Comparison of ENCODE assay signal across 15 cellular contexts in the genomic region with DNA sequence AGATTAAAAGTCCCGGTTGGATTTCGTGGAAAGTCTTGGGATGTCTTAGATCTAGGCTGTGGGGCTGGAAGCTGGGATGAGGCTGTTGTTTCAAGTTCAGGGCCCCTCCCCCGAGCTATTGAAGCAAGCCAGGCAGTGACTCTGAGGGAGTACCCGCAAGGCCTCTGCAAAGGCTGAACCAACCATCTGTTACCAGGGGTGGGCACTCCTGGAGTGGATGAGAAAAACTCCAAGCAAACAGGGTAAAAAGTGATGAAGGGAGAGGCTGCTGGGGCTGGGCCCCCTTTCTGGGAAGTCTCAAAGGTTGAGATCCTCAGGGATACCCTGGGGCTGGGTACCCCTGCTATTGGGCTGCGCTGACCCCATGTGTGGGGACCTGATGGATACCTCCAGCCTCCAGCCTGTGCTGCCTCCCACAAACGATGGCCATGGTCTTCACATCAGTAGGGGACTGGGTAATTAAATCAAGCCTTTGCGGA.
"Had no signal": no experiment of that assay in that cellular context is flagged by ENCODE, and none has a peak within 500 bp of the region (broad histone marks: within the 10 kb centered on the region; RNA-seq: fewer than 3 reads in every experiment).

No MANE protein-coding gene starts in this region.

- H3K4me3 Mint-ChIP-seq: activated B cell treated with CpG ODN at 0.5 μM for 24 hours; activated CD4-positive, alpha-beta T cell treated with anti-CD3 and anti-CD28 coated beads, Interleukin-2, amount 10 ng/mL, durations not matched to agents 24 days and 14 days; activated naive CD4-positive, alpha-beta T cell treated with anti-CD3 and anti-CD28 coated beads for 36 hours; activated T-helper 17 cell treated with anti-CD3 and anti-CD28 coated beads, Interleukin-2, amount 50 U/mL, for 72 hours; central memory CD8-positive, alpha-beta T cell; effector memory CD8-positive, alpha-beta T cell; type B pancreatic cell had no signal

- H3K27ac Mint-ChIP-seq: activated B cell treated with CpG ODN at 0.5 μM for 24 hours; activated CD4-positive, alpha-beta T cell treated with anti-CD3 and anti-CD28 coated beads, Interleukin-2, amount 10 ng/mL, durations not matched to agents 24 days and 14 days; activated naive CD4-positive, alpha-beta T cell treated with anti-CD3 and anti-CD28 coated beads for 36 hours; activated T-helper 17 cell treated with anti-CD3 and anti-CD28 coated beads, Interleukin-2, amount 50 U/mL, for 72 hours; effector memory CD8-positive, alpha-beta T cell; type B pancreatic cell had no signal

- H3K9me3 Mint-ChIP-seq: activated B cell treated with CpG ODN at 0.5 μM for 24 hours; activated CD4-positive, alpha-beta T cell treated with anti-CD3 and anti-CD28 coated beads, Interleukin-2, amount 10 ng/mL, durations not matched to agents 24 days and 14 days; activated naive CD4-positive, alpha-beta T cell treated with anti-CD3 and anti-CD28 coated beads for 36 hours; activated T-helper 17 cell treated with anti-CD3 and anti-CD28 coated beads, Interleukin-2, amount 50 U/mL, for 72 hours; central memory CD8-positive, alpha-beta T cell; effector memory CD8-positive, alpha-beta T cell; type B pancreatic cell had no signal

- H3K9me3 ChIP-seq: adrenal gland, gastroesophageal sphincter, pancreas had no signal

- H3K36me3 Mint-ChIP-seq: type B pancreatic cell had no signal

- DNase-seq: activated B cell treated with CpG ODN at 0.5 μM for 24 hours; activated CD4-positive, alpha-beta T cell treated with anti-CD3 and anti-CD28 coated beads, Interleukin-2, amount 10 ng/mL, durations not matched to agents 24 days and 14 days; activated naive CD4-positive, alpha-beta T cell treated with anti-CD3 and anti-CD28 coated beads for 36 hours; activated T-cell treated with anti-CD3 and anti-CD28 coated beads for 4 hours; adrenal gland; effector memory CD8-positive, alpha-beta T cell; kidney glomerular epithelial cell; pancreas; stimulated activated CD4-positive, alpha-beta T cell treated with anti-CD3 and anti-CD28 coated beads, Interleukin-2, amount 100 ng/mL, for 24 hours; stimulated activated naive CD4-positive, alpha-beta T cell treated with Interleukin-2 at 50 U/mL for 16 hours had no signal

- H3K4me1 Mint-ChIP-seq: activated B cell treated with CpG ODN at 0.5 μM for 24 hours; activated T-helper 17 cell treated with anti-CD3 and anti-CD28 coated beads, Interleukin-2, amount 50 U/mL, for 72 hours; central memory CD8-positive, alpha-beta T cell had no signal

- ATAC-seq: activated T-helper 17 cell treated with anti-CD3 and anti-CD28 coated beads, Interleukin-2, amount 50 U/mL, for 72 hours; effector memory CD8-positive, alpha-beta T cell; gastroesophageal sphincter; pancreas had no signal

- H3K36me3 ChIP-seq: adrenal gland, gastroesophageal sphincter, pancreas had no signal

- H3K4me3 ChIP-seq: adrenal gland, pancreas, smooth muscle cell had no signal
